In the genomic region with DNA sequence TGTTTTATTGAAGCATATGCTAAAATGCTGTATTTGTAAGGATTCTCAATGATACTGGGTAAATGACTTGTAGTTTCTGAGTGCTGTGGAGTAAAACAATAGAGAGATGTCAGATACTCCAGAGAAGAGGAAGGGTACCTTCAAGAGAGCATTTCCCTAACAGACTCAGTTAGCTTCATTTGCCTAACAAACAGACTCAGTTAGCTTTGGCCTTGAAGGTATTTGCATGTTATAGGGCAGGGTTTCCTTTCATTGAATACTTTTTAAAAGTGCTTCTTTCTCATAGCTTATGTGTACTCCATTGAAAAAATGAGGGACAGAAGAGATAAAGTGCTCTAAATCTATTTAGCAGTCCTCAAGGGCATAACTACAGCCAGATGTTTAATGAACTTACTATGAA, we compare ENCODE assay signal across 1 cellular context.
TF ChIP-seq lines count a peak whose summit lies in the region.

No MANE protein-coding gene starts in this region.

TF ChIP-seq in WTC11, 78 proteins besides CTCF, POLR2A, EP300 and RAD21 (continued from another document):
- TF ChIP-seq, protein P1, sequence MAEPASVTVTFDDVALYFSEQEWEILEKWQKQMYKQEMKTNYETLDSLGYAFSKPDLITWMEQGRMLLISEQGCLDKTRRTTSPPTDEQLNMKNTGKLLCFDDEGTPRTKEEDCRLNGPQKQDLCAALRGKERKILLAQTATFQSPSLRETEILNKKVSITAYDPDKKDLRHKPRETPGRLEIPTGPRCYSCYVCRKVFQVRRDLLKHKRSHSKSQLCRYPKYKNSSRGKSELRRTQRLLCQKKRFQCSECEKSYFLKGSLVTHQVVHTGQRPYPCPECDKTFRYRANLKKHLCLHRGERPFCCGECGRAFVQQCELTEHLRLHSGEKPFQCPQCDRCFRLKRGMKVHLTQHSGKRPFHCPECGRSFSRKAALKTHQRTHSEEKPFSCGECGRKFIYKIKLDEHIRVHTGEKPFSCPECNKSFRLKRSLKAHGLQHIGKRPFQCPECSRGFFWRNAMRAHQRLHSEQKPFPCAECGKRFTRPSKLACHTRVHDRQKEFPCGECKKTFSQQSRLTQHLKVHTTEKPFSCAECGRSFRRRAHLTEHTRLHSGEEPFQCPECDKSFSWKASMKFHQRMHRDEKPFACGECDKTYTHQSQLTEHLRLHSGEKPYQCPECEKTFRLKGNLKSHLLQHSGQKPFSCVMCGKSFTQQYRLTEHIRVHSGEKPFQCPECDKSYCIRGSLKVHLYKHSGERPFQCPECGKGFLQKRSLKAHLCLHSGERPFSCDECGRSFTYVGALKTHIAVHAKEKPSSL (CRISPR knock-in tag; conservative IDR thresholded peaks at IDR 0.05): no peak
- TF ChIP-seq ZNF263 (CRISPR knock-in tag; IDR thresholded peaks at IDR 0.05; ENCODE audit: low read depth) (no peak), ZNF232 (CRISPR knock-in tag; IDR thresholded peaks at IDR 0.05) (no peak), HMGA2 (CRISPR knock-in tag; IDR thresholded peaks at IDR 0.05) (no peak)
- TF ChIP-seq, protein P2, sequence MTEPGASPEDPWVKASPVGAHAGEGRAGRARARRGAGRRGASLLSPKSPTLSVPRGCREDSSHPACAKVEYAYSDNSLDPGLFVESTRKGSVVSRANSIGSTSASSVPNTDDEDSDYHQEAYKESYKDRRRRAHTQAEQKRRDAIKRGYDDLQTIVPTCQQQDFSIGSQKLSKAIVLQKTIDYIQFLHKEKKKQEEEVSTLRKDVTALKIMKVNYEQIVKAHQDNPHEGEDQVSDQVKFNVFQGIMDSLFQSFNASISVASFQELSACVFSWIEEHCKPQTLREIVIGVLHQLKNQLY (CRISPR knock-in tag; IDR thresholded peaks at IDR 0.05): no peak
- TF ChIP-seq, protein P3, sequence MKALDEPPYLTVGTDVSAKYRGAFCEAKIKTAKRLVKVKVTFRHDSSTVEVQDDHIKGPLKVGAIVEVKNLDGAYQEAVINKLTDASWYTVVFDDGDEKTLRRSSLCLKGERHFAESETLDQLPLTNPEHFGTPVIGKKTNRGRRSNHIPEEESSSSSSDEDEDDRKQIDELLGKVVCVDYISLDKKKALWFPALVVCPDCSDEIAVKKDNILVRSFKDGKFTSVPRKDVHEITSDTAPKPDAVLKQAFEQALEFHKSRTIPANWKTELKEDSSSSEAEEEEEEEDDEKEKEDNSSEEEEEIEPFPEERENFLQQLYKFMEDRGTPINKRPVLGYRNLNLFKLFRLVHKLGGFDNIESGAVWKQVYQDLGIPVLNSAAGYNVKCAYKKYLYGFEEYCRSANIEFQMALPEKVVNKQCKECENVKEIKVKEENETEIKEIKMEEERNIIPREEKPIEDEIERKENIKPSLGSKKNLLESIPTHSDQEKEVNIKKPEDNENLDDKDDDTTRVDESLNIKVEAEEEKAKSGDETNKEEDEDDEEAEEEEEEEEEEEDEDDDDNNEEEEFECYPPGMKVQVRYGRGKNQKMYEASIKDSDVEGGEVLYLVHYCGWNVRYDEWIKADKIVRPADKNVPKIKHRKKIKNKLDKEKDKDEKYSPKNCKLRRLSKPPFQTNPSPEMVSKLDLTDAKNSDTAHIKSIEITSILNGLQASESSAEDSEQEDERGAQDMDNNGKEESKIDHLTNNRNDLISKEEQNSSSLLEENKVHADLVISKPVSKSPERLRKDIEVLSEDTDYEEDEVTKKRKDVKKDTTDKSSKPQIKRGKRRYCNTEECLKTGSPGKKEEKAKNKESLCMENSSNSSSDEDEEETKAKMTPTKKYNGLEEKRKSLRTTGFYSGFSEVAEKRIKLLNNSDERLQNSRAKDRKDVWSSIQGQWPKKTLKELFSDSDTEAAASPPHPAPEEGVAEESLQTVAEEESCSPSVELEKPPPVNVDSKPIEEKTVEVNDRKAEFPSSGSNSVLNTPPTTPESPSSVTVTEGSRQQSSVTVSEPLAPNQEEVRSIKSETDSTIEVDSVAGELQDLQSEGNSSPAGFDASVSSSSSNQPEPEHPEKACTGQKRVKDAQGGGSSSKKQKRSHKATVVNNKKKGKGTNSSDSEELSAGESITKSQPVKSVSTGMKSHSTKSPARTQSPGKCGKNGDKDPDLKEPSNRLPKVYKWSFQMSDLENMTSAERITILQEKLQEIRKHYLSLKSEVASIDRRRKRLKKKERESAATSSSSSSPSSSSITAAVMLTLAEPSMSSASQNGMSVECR (CRISPR knock-in tag; IDR thresholded peaks at IDR 0.05; ENCODE audit: borderline replicate concordance): no peak
